ENCODE assay signal across 1 cellular context in genomic region chr14:33103489-33103888, GRCh38.
TF ChIP-seq lines count a peak whose summit lies in the region.

No MANE protein-coding gene starts in this region.

TF ChIP-seq in GM23338, 12 proteins besides CTCF, POLR2A, EP300 and RAD21 (continued from another document):
- no peak for TF ChIP-seq ZNF462 (CRISPR knock-in tag; IDR thresholded peaks at IDR 0.05)
- TF ChIP-seq ZNF114 (CRISPR knock-in tag; IDR thresholded peaks at IDR 0.05): no peak
- no peak for TF ChIP-seq NANOG (IDR thresholded peaks at IDR 0.05; ENCODE audit: borderline replicate concordance)
- no peak for TF ChIP-seq POLR2AphosphoS5 (IDR thresholded peaks at IDR 0.05; ENCODE audit: low read depth)
- TF ChIP-seq CREB1 (CRISPR knock-in tag; IDR thresholded peaks at IDR 0.05; ENCODE audit: low read depth): no peak
- TF ChIP-seq ZNF331 (CRISPR knock-in tag; IDR thresholded peaks at IDR 0.05; ENCODE audit: low read depth): no peak
